Comparison of ENCODE assay signal across 22 cellular contexts in genomic region chr6:139361211-139361610, GRCh38.
DNase-seq lines count a peak whose midpoint lies in the region; ATAC-seq lines count a peak whose summit lies in the region.
"Had no signal": no experiment of that assay in that cellular context is flagged by ENCODE, and none has a peak within 500 bp of the region (broad histone marks: within the 10 kb centered on the region; RNA-seq: fewer than 3 reads in every experiment).

No MANE protein-coding gene starts in this region.

- H3K4me1 Mint-ChIP-seq in dendritic cell treated with granulocyte-macrophage colony-stimulating factor and Interleukin-4, amounts not matched to agents 40 ng/mL and 50 ng/mL, for 4 days (ENCODE audit: low read depth): peaks cover 39% of the 10 kb centered on the region

- no peaks in the 10 kb centered on the region for H3K27me3 Mint-ChIP-seq in dendritic cell treated with granulocyte-macrophage colony-stimulating factor and Interleukin-4, amounts not matched to agents 40 ng/mL and 50 ng/mL, for 4 days
- H3K27me3 Mint-ChIP-seq: activated naive CD8-positive, alpha-beta T cell treated with anti-CD3 and anti-CD28 coated beads for 36 hours; T-cell had no signal

- H3K9me3 Mint-ChIP-seq in dendritic cell treated with granulocyte-macrophage colony-stimulating factor and Interleukin-4, amounts not matched to agents 40 ng/mL and 50 ng/mL, for 4 days: peaks cover 22% of the 10 kb centered on the region
- H3K9me3 Mint-ChIP-seq: activated naive CD8-positive, alpha-beta T cell treated with anti-CD3 and anti-CD28 coated beads for 36 hours had no signal

- peak overlapping the region; percentile 32 for H3K27ac Mint-ChIP-seq in dendritic cell treated with granulocyte-macrophage colony-stimulating factor and Interleukin-4, amounts not matched to agents 40 ng/mL and 50 ng/mL, for 4 days
- H3K27ac Mint-ChIP-seq: activated CD8-positive, alpha-beta T cell treated with anti-CD3 and anti-CD28 coated beads, Interleukin-2, amount 10 ng/mL, durations not matched to agents 7 days and 5 days; activated naive CD8-positive, alpha-beta T cell treated with anti-CD3 and anti-CD28 coated beads for 36 hours; T-cell; WTC11 had no signal

- ATAC-seq in HG02973 (IDR thresholded peaks at IDR 0.05; ENCODE audit: unreplicated experiment) (no peak), HG03045 (IDR thresholded peaks at IDR 0.05; ENCODE audit: unreplicated experiment) (no peak)
- ATAC-seq: activated CD8-positive, alpha-beta T cell treated with anti-CD3 and anti-CD28 coated beads, Interleukin-2, amount 10 ng/mL, durations not matched to agents 7 days and 5 days; body of pancreas; HCT116; lower lobe of right lung; T-cell; WTC11 had no signal

- peak; percentile 30 for DNase-seq in CD1c-positive myeloid dendritic cell (ENCODE audit: extremely low spot score)
- DNase-seq in KG1 (lab: John Stamatoyannopoulos, UW): peak; percentile 70
- DNase-seq in NOMO-1 treated with DMSO at 0.1 percent for 48 hours (lab: John Stamatoyannopoulos, UW; ENCODE audit: unreplicated experiment): peak; percentile 57
- DNase-seq in D341Med (ENCODE audit: low spot score): no peak
- no peak for DNase-seq in stimulated activated CD4-positive, alpha-beta T cell treated with anti-CD3 and anti-CD28 coated beads, Interleukin-4, amount 100 ng/mL, for 4 hours
- DNase-seq: activated CD8-positive, alpha-beta T cell treated with anti-CD3 and anti-CD28 coated beads, Interleukin-2, amount 10 ng/mL, durations not matched to agents 7 days and 5 days; activated naive CD8-positive, alpha-beta T cell treated with anti-CD3 and anti-CD28 coated beads for 36 hours; body of pancreas; Caco-2; lower lobe of right lung; NCI-H187 treated with DMSO at 0.1 percent for 48 hours; NCI-H526; small intestine; stimulated activated CD4-positive, alpha-beta T cell treated with anti-CD3 and anti-CD28 coated beads, Interleukin-4, amount 100 ng/mL, for 1 hour; substantia nigra; T-cell; uterus had no signal

- no peaks in the 10 kb centered on the region for H3K36me3 Mint-ChIP-seq in dendritic cell treated with granulocyte-macrophage colony-stimulating factor and Interleukin-4, amounts not matched to agents 40 ng/mL and 50 ng/mL, for 4 days (ENCODE audit: low read depth)
- H3K36me3 Mint-ChIP-seq: activated naive CD8-positive, alpha-beta T cell treated with anti-CD3 and anti-CD28 coated beads for 36 hours; T-cell; WTC11 had no signal

- intact Hi-C loops in dendritic cell treated with granulocyte-macrophage colony-stimulating factor and Interleukin-4, amounts not matched to agents 40 ng/mL and 50 ng/mL, for 4 days (cut with micrococcal nuclease): loop anchor here (5.0 kb wide), 1 partner anchor 64 kb away; no protein-coding TSS in a partner anchor

- no peak overlapping the region for H3K4me3 Mint-ChIP-seq in dendritic cell treated with granulocyte-macrophage colony-stimulating factor and Interleukin-4, amounts not matched to agents 40 ng/mL and 50 ng/mL, for 4 days
- H3K4me3 Mint-ChIP-seq: activated CD8-positive, alpha-beta T cell treated with anti-CD3 and anti-CD28 coated beads, Interleukin-2, amount 10 ng/mL, durations not matched to agents 7 days and 5 days; activated naive CD8-positive, alpha-beta T cell treated with anti-CD3 and anti-CD28 coated beads for 36 hours; T-cell; WTC11 had no signal

Comparison
In these comparisons a context has a peak if more than half of its experiments do, and no peak if none do; other contexts are left out.
1. DNase-seq: peak in CD1c-positive myeloid dendritic cell (single experiment), KG1 (single experiment) and NOMO-1 treated with DMSO at 0.1 percent for 48 hours (single experiment); none in D341Med (single experiment) and stimulated activated CD4-positive, alpha-beta T cell treated with anti-CD3 and anti-CD28 coated beads, Interleukin-4, amount 100 ng/mL, for 4 hours (0 of 2).